ENCODE assay signal across 23 cellular contexts in the genomic region with DNA sequence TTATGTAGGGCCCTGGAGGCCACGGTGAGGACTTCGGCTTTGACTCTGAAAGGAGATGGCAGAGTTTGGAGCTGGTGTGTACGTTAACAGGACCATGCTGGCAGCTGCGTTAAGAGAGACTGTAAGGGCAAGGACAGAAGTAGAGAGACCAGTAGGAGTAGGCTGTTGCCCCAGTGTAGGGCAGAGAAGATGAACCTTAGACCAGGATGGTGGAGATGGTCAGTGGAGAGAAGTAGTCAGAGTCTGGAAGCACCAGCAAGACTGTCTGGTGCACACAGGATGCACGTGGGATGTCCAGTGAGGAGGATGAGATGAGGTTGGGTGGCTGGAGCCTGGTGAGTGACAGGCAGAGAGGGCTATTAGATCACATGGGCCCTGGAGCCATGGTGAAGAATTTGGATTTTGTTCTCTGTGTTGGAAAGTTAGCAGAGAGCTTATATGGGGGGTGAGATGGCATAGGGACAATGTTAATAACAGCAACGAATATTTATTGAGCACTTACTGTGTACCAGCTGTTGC.
DNase-seq lines count a peak whose midpoint lies in the region; ATAC-seq and TF ChIP-seq lines count a peak whose summit lies in the region.
"Had no signal": no experiment of that assay in that cellular context is flagged by ENCODE, and none has a peak within 500 bp of the region (broad histone marks: within the 10 kb centered on the region; RNA-seq: fewer than 3 reads in every experiment).

No MANE protein-coding gene starts in this region.

- H3K4me3 Mint-ChIP-seq in WTC11, result peak overlapping the region; percentile 16; the same call in 1 of the 2 replicates
- H3K4me3 Mint-ChIP-seq in type B pancreatic cell, result peak overlapping the region; percentile 42
- H3K4me3 Mint-ChIP-seq: activated CD4-positive, alpha-beta T cell treated with anti-CD3 and anti-CD28 coated beads, Interleukin-2, amount 10 ng/mL, durations not matched to agents 7 days and 5 days; stimulated activated memory B cell treated with anti-CD40 and anti-IgM and Interleukin-4, amounts not matched to agents 10 μg/mL and 1 μg/mL and 100 μg/mL, for 72 hours had no signal

- CTCF ChIA-PET in HEK293 (lab: Yijun Ruan, JAX) (interaction anchor here (0.5 to 6.4 kb wide), 7 partner anchors 9 to 146 kb away, joined by 3 to 29 read pairs (median 4); no protein-coding TSS in a partner anchor), WTC11 (lab: Charles Lee) (interaction anchor here (1.0 kb wide), 1 partner anchor 141 kb away, joined by 3 read pairs; no protein-coding TSS in a partner anchor)

- ATAC-seq in WTC11 (no peak), GM21825 (IDR thresholded peaks at IDR 0.05; ENCODE audit: unreplicated experiment) (no peak), GM19395 (IDR thresholded peaks at IDR 0.05; ENCODE audit: unreplicated experiment) (no peak)
- ATAC-seq: stimulated activated memory B cell treated with anti-CD40 and anti-IgM and Interleukin-4, amounts not matched to agents 10 μg/mL and 1 μg/mL and 100 μg/mL, for 72 hours had no signal

- peaks cover 47% of the 10 kb centered on the region for H3K4me1 ChIP-seq in HEK293 (ENCODE audit: control insufficient read depth, insufficient read depth, low read length)

- H3K9me3 Mint-ChIP-seq in WTC11, result no peaks in the 10 kb centered on the region
- no peaks in the 10 kb centered on the region for H3K9me3 Mint-ChIP-seq in type B pancreatic cell
- H3K9me3 Mint-ChIP-seq: activated CD4-positive, alpha-beta T cell treated with anti-CD3 and anti-CD28 coated beads, Interleukin-2, amount 10 ng/mL, durations not matched to agents 7 days and 5 days; naive B cell; stimulated activated memory B cell treated with anti-CD40 and anti-IgM and Interleukin-4, amounts not matched to agents 10 μg/mL and 1 μg/mL and 100 μg/mL, for 72 hours had no signal

- H3K27me3 Mint-ChIP-seq in WTC11 (ENCODE audit: low read depth) (no peaks in the 10 kb centered on the region), type B pancreatic cell (no peaks in the 10 kb centered on the region)
- H3K27me3 Mint-ChIP-seq: activated CD4-positive, alpha-beta T cell treated with anti-CD3 and anti-CD28 coated beads, Interleukin-2, amount 10 ng/mL, durations not matched to agents 7 days and 5 days had no signal

- H3K36me3 ChIP-seq in HEK293 (ENCODE audit: control insufficient read depth in 2 of 2, insufficient read depth in 1 of 2, low read length in 2 of 2), result no peaks in the 10 kb centered on the region

- no peaks in the 10 kb centered on the region for H3K9me3 ChIP-seq in HEK293 (ENCODE audit: control insufficient read depth, insufficient read depth, low read depth, low read length)
- H3K9me3 ChIP-seq: testis had no signal

- TF ChIP-seq CTCF in HEK293 (tag by site-specific recombination; IDR thresholded peaks at IDR 0.05), result no peak
- TF ChIP-seq CTCF in WTC11 (IDR thresholded peaks at IDR 0.05), result no peak
- no peak for TF ChIP-seq CTCF in type B pancreatic cell (conservative IDR thresholded peaks at IDR 0.05)

- H3K4me1 Mint-ChIP-seq in WTC11 (peaks cover 98% of the 10 kb centered on the region), type B pancreatic cell (ENCODE audit: unreplicated experiment) (peaks cover 87% of the 10 kb centered on the region)

- peak overlapping the region; percentile 83 for H3K27ac Mint-ChIP-seq in WTC11
- H3K27ac Mint-ChIP-seq in type B pancreatic cell, result peak overlapping the region; percentile 9
- H3K27ac Mint-ChIP-seq: activated CD4-positive, alpha-beta T cell treated with anti-CD3 and anti-CD28 coated beads, Interleukin-2, amount 10 ng/mL, durations not matched to agents 7 days and 5 days; stimulated activated memory B cell treated with anti-CD40 and anti-IgM and Interleukin-4, amounts not matched to agents 10 μg/mL and 1 μg/mL and 100 μg/mL, for 72 hours had no signal

- no peak overlapping the region for H3K4me3 ChIP-seq in HEK293 (ENCODE audit: low read depth, low read length)
- H3K4me3 ChIP-seq: dorsolateral prefrontal cortex, testis had no signal

- H3K27ac ChIP-seq in HEK293 (ENCODE audit: extremely low read depth, low read depth, low read length) (no peak overlapping the region; the same call in 1 of the 2 replicates), caudate nucleus (ENCODE audit: low read depth, low read length) (no peak overlapping the region)

- H3K36me3 Mint-ChIP-seq in WTC11 (no peaks in the 10 kb centered on the region), type B pancreatic cell (no peaks in the 10 kb centered on the region)
- H3K36me3 Mint-ChIP-seq: naive B cell; stimulated activated memory B cell treated with anti-CD40 and anti-IgM and Interleukin-4, amounts not matched to agents 10 μg/mL and 1 μg/mL and 100 μg/mL, for 72 hours had no signal

- POLR2A ChIA-PET in HEK293 (lab: Yijun Ruan, JAX) (no interaction called here), WTC11 (lab: Charles Lee) (interaction anchor here (0.6 kb wide), 1 partner anchor 110 kb away, joined by 5 read pairs; no protein-coding TSS in a partner anchor)

- DNase-seq in WTC11 (ENCODE audit: low spot score), result no peak
- peak; percentile 60 for DNase-seq in islet precursor cell
- no peak for DNase-seq in type B pancreatic cell (ENCODE audit: extremely low spot score, unreplicated experiment)
- DNase-seq in caudate nucleus (lab: John Stamatoyannopoulos, UW), result no peak
- DNase-seq: activated CD4-positive, alpha-beta T cell treated with anti-CD3 and anti-CD28 coated beads, Interleukin-2, amount 10 ng/mL, durations not matched to agents 7 days and 5 days; activated CD8-positive, alpha-beta memory T cell treated with anti-CD3 and anti-CD28 coated beads, Interleukin-2, amount 50 U/mL, for 4 hours; activated effector memory CD4-positive, alpha-beta T cell treated with Interleukin-2 at 50 U/mL for 16 hours; dorsolateral prefrontal cortex; erythroblast; foreskin melanocyte; kidney glomerular epithelial cell; mammary epithelial cell; MM.1S; naive B cell; NCI-H1436; NCI-H2171; NCI-H526 treated with DMSO at 0.1 percent for 48 hours; posterior cingulate gyrus; testis had no signal

TF ChIP-seq in HEK293, 187 proteins besides CTCF, POLR2A, EP300 and RAD21:
- TF ChIP-seq ZNF600 (tag by site-specific recombination; IDR thresholded peaks at IDR 0.05) (peak; percentile 52), ZNF549 (tag by site-specific recombination; IDR thresholded peaks at IDR 0.05) (no peak)
TF ChIP-seq in HEK293: peak in this region for 1.

TF ChIP-seq in WTC11, 78 proteins besides CTCF, POLR2A, EP300 and RAD21 (continues in another document):
- TF ChIP-seq, protein P1, sequence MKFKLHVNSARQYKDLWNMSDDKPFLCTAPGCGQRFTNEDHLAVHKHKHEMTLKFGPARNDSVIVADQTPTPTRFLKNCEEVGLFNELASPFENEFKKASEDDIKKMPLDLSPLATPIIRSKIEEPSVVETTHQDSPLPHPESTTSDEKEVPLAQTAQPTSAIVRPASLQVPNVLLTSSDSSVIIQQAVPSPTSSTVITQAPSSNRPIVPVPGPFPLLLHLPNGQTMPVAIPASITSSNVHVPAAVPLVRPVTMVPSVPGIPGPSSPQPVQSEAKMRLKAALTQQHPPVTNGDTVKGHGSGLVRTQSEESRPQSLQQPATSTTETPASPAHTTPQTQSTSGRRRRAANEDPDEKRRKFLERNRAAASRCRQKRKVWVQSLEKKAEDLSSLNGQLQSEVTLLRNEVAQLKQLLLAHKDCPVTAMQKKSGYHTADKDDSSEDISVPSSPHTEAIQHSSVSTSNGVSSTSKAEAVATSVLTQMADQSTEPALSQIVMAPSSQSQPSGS (CRISPR knock-in tag; IDR thresholded peaks at IDR 0.05; ENCODE audit: borderline replicate concordance, low read depth), result no peak
- TF ChIP-seq NR2C2 (CRISPR knock-in tag; IDR thresholded peaks at IDR 0.05) (no peak), NFE2L1 (CRISPR knock-in tag; IDR thresholded peaks at IDR 0.05) (no peak), ZBTB21 (CRISPR knock-in tag; IDR thresholded peaks at IDR 0.05; ENCODE audit: borderline replicate concordance) (no peak), CREM (CRISPR knock-in tag; IDR thresholded peaks at IDR 0.05) (no peak), CBFB (CRISPR knock-in tag; IDR thresholded peaks at IDR 0.05; ENCODE audit: low read depth) (no peak)
- TF ChIP-seq, protein P2, sequence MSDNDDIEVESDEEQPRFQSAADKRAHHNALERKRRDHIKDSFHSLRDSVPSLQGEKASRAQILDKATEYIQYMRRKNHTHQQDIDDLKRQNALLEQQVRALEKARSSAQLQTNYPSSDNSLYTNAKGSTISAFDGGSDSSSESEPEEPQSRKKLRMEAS (CRISPR knock-in tag; IDR thresholded peaks at IDR 0.05), result no peak
- TF ChIP-seq, protein P3, sequence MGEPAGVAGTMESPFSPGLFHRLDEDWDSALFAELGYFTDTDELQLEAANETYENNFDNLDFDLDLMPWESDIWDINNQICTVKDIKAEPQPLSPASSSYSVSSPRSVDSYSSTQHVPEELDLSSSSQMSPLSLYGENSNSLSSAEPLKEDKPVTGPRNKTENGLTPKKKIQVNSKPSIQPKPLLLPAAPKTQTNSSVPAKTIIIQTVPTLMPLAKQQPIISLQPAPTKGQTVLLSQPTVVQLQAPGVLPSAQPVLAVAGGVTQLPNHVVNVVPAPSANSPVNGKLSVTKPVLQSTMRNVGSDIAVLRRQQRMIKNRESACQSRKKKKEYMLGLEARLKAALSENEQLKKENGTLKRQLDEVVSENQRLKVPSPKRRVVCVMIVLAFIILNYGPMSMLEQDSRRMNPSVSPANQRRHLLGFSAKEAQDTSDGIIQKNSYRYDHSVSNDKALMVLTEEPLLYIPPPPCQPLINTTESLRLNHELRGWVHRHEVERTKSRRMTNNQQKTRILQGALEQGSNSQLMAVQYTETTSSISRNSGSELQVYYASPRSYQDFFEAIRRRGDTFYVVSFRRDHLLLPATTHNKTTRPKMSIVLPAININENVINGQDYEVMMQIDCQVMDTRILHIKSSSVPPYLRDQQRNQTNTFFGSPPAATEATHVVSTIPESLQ (CRISPR knock-in tag; IDR thresholded peaks at IDR 0.05), result no peak
